ENCODE assay signal across 10 cellular contexts in the genomic region with DNA sequence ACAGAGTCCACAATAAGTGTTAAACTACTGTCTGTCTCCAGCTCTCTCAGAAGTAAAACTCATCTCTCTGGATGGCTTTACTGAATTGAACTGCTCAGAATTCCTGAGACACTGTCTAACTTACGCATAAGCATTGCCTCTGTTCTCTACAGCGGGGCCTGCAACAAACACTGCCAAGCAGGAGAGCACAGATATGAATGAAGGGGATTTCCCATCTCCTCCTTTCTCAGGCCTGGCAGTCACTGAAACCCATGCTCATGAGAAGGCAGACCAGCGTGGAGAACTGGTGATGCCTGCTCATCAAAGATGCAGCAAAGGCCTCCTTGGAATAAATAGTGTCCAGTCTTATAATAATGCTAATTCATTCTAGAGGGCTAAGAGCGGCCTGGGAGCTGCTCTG. TPM values are rescaled to one million over a fixed set of nuclear protein-coding genes. Genes with fewer than 3 reads are reported as not detected.
DNase-seq lines count a peak whose midpoint lies in the region; ATAC-seq lines count a peak whose summit lies in the region.
"Had no signal": no experiment of that assay in that cellular context is flagged by ENCODE, and none has a peak within 500 bp of the region (broad histone marks: within the 10 kb centered on the region; RNA-seq: fewer than 3 reads in every experiment).

No MANE protein-coding gene starts in this region.

- H3K4me3 Mint-ChIP-seq in natural killer cell treated with Interleukin-12 subunit alpha and Interleukin-12 subunit beta and Interleukin-15 and Interleukin-18, amount 100 ng/mL, for 72 hours, result peak overlapping the region; percentile 91

- H3K27me3 Mint-ChIP-seq in natural killer cell treated with Interleukin-12 subunit alpha and Interleukin-12 subunit beta and Interleukin-15 and Interleukin-18, amount 100 ng/mL, for 72 hours, result no peaks in the 10 kb centered on the region
- H3K27me3 Mint-ChIP-seq: IgD-negative memory B cell had no signal

- peak; percentile 64 for ATAC-seq in GM18519 (IDR thresholded peaks at IDR 0.05; ENCODE audit: low FRiP score, unreplicated experiment)
- peak; percentile 83 for ATAC-seq in HG02610 (IDR thresholded peaks at IDR 0.05; ENCODE audit: unreplicated experiment)
- peak; percentile 72 to 82 for ATAC-seq in natural killer cell treated with Interleukin-12 subunit alpha and Interleukin-12 subunit beta and Interleukin-15 and Interleukin-18, amount 100 ng/mL, for 72 hours
- no peak for ATAC-seq in GM19452 (IDR thresholded peaks at IDR 0.05; ENCODE audit: unreplicated experiment)

- peaks cover 51% of the 10 kb centered on the region for H3K36me3 Mint-ChIP-seq in natural killer cell treated with Interleukin-12 subunit alpha and Interleukin-12 subunit beta and Interleukin-15 and Interleukin-18, amount 100 ng/mL, for 72 hours

- DNase-seq in activated CD4-positive, alpha-beta T cell treated with anti-CD3 and anti-CD28 coated beads, Interleukin-2, amount 50 U/mL, for 48 hours, result peak; percentile 44 to 56
- DNase-seq in natural killer cell treated with Interleukin-12 subunit alpha and Interleukin-12 subunit beta and Interleukin-15 and Interleukin-18, amount 100 ng/mL, for 72 hours (ENCODE audit: low spot score), result no peak
- DNase-seq in NCI-H1436 (lab: John Stamatoyannopoulos, UW), result no peak
- DNase-seq in NCI-H345 treated with DMSO at 0.1 percent for 48 hours (lab: John Stamatoyannopoulos, UW; ENCODE audit: unreplicated experiment), result no peak
- DNase-seq in NOMO-1 treated with DMSO at 0.1 percent for 48 hours (lab: John Stamatoyannopoulos, UW; ENCODE audit: unreplicated experiment), result no peak
- DNase-seq: transverse colon had no signal

- no peaks in the 10 kb centered on the region for H3K9me3 Mint-ChIP-seq in natural killer cell treated with Interleukin-12 subunit alpha and Interleukin-12 subunit beta and Interleukin-15 and Interleukin-18, amount 100 ng/mL, for 72 hours
- H3K9me3 Mint-ChIP-seq: IgD-negative memory B cell had no signal

- peaks cover 78 to 89% of the 10 kb centered on the region in 2 donors for H3K4me1 Mint-ChIP-seq in natural killer cell treated with Interleukin-12 subunit alpha and Interleukin-12 subunit beta and Interleukin-15 and Interleukin-18, amount 100 ng/mL, for 72 hours (ENCODE audit: low read depth in 2 of 2)

- H3K27ac Mint-ChIP-seq in natural killer cell treated with Interleukin-12 subunit alpha and Interleukin-12 subunit beta and Interleukin-15 and Interleukin-18, amount 100 ng/mL, for 72 hours, result peak overlapping the region; percentile 87 to 94

RNA-seq across cellular contexts. Expression of gene RASGRP1, which starts 10.3 kb away (rescaled TPM):
- total RNA-seq in natural killer cell treated with Interleukin-12 subunit alpha and Interleukin-12 subunit beta and Interleukin-15 and Interleukin-18, amount 100 ng/mL, for 72 hours, result 100 to 1,000 TPM; 154 to 241 TPM

Comparison
In these comparisons a context has a peak if more than half of its experiments do, and no peak if none do; other contexts are left out.
1. DNase-seq: peak in activated CD4-positive, alpha-beta T cell treated with anti-CD3 and anti-CD28 coated beads, Interleukin-2, amount 50 U/mL, for 48 hours (2 of 2); none in natural killer cell treated with Interleukin-12 subunit alpha and Interleukin-12 subunit beta and Interleukin-15 and Interleukin-18, amount 100 ng/mL, for 72 hours (single experiment), NCI-H1436 (single experiment), NCI-H345 treated with DMSO at 0.1 percent for 48 hours (single experiment) and NOMO-1 treated with DMSO at 0.1 percent for 48 hours (single experiment).